In the genomic region with DNA sequence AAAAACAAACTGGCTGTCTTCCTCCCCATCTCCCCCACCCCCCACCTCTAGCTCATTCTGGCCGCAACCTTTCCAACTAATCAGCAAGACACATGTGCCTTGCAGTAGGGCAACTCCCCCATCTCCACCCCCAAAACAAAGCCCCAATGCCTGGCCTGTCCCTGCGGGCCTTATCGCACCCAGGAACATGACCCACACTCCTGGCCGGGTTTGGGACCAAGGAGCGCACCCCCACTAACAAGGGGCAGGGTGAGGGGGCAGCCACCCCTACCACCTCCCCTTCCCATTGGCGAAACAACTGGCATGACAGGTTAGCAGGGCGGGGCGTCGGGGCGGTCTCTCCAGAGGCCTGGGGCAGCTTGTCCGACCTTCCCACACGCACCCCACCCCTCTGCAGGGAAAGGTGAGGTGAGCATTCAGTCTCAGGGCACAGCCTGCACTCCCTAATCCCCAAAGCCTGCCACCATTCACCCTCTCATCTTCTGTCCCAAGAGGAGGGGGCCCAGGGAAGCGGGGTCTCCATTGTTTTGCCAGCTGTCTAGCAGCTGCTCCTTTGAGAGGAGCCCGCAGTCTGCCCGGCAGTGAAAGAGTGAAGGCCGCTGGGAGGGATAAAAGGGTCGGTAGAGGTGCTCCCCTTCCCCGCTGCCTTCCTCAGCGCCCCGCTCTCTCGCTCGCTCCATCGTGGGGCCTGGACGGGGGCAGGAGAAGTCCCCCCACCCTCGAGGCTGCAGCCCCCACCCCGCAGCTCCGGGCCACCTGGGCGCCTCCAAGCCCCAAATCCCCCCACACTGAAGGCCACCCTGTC, we compare ENCODE assay signal across 8 cellular contexts.
DNase-seq lines count a peak whose midpoint lies in the region; ATAC-seq lines count a peak whose summit lies in the region.

No MANE protein-coding gene starts in this region.

- no peak for DNase-seq in T-helper 2 cell treated with Interferon-gamma antibody and Interleukin-4, amounts not matched to agents 5 μg/mL and 100 μg/mL, for 36 hours (ENCODE audit: low spot score)
- DNase-seq in T-helper 2 cell (no peak), NCI-H2171 treated with DMSO at 0.1 percent for 48 hours (lab: John Stamatoyannopoulos, UW) (peak; percentile 71), skeletal muscle cell (ENCODE audit: low read depth) (no peak), GOT3 (lab: John Stamatoyannopoulos, UW) (no peak)

- peak overlapping the region; percentile 56 for H3K4me3 Mint-ChIP-seq in T-helper 2 cell treated with Interferon-gamma antibody and Interleukin-4, amounts not matched to agents 5 μg/mL and 100 μg/mL, for 36 hours

- H3K36me3 Mint-ChIP-seq in T-helper 2 cell treated with Interferon-gamma antibody and Interleukin-4, amounts not matched to agents 5 μg/mL and 100 μg/mL, for 36 hours (ENCODE audit: low read depth): no peaks in the 10 kb centered on the region

- H3K4me3 ChIP-seq in iPS-11a (ENCODE audit: low read depth, low read length) (peak overlapping the region; percentile 54), skeletal muscle cell (ENCODE audit: low read depth, low read length) (peak overlapping the region; percentile 58)

- H3K9me3 Mint-ChIP-seq in T-helper 2 cell treated with Interferon-gamma antibody and Interleukin-4, amounts not matched to agents 5 μg/mL and 100 μg/mL, for 36 hours: no peaks in the 10 kb centered on the region

- H3K27ac ChIP-seq in angular gyrus (ENCODE audit: low read depth, low read length): peak overlapping the region; percentile 33

- H3K27ac Mint-ChIP-seq in T-helper 2 cell treated with Interferon-gamma antibody and Interleukin-4, amounts not matched to agents 5 μg/mL and 100 μg/mL, for 36 hours: peak overlapping the region; percentile 36

- peaks cover 13% of the 10 kb centered on the region for H3K27me3 Mint-ChIP-seq in T-helper 2 cell treated with Interferon-gamma antibody and Interleukin-4, amounts not matched to agents 5 μg/mL and 100 μg/mL, for 36 hours (ENCODE audit: low read depth)

- peaks cover 26% of the 10 kb centered on the region for H3K4me1 Mint-ChIP-seq in T-helper 2 cell treated with Interferon-gamma antibody and Interleukin-4, amounts not matched to agents 5 μg/mL and 100 μg/mL, for 36 hours (ENCODE audit: low read depth)

- ATAC-seq in GM18520 (IDR thresholded peaks at IDR 0.05; ENCODE audit: unreplicated experiment): no peak
